Comparison of ENCODE assay signal across 16 cellular contexts in the genomic region with DNA sequence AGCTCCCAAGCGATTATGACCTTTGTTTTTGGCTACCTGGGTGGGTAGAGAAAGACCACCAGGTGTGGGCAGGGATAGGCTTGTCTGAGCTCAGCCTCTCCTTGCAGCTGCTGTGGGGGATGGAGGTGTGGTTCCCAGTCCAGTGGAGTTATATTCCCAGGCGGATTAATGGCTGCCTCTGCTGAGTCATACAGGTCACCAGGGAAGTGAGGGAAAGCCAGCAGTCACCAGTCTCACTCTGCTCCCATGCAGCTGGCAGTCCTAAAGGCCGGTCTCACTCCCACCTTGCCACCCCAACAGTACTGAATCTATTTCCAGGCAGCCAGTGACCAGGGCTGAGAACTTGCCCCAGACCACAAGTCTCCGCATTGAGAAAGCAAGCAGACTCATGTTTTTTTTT.
DNase-seq lines count a peak whose midpoint lies in the region; TF ChIP-seq lines count a peak whose summit lies in the region.
"Had no signal": no experiment of that assay in that cellular context is flagged by ENCODE, and none has a peak within 500 bp of the region (broad histone marks: within the 10 kb centered on the region; RNA-seq: fewer than 3 reads in every experiment).

No MANE protein-coding gene starts in this region.

- H3K23ac ChIP-seq in trophoblast cell (ENCODE audit: low read length): no peak overlapping the region

- H2BK12ac ChIP-seq in trophoblast cell (ENCODE audit: low read length): no peak overlapping the region

- no peak overlapping the region for H2BK120ac ChIP-seq in trophoblast cell (ENCODE audit: insufficient read depth, low read length, poor library complexity)

- no peak overlapping the region for H3K4ac ChIP-seq in trophoblast cell (ENCODE audit: low read depth, low read length)

- no peak overlapping the region for H2AFZ ChIP-seq in trophoblast cell (ENCODE audit: insufficient read depth, low read length, poor library complexity)

- WGBS in trophoblast cell (ENCODE audit: extremely low coverage, insufficient coverage, insufficient read length): no CpG with 5 or more reads among the region's 4 CpGs

- H3K4me3 ChIP-seq in trophoblast cell (ENCODE audit: low read depth, low read length) (no peak overlapping the region), breast epithelium (no peak overlapping the region)
- H3K4me3 ChIP-seq: BLaER1 treated with 17β-estradiol and CSF1 and Interleukin-3, amounts not matched to agents 10 nM and 100 nM; K562 had no signal

- H3K18ac ChIP-seq in trophoblast cell (ENCODE audit: low read length): no peak overlapping the region

- DNase-seq in DMS53 (lab: John Stamatoyannopoulos, UW) (peak; percentile 4), DMS53 treated with DMSO at 0.1 percent for 48 hours (lab: John Stamatoyannopoulos, UW; ENCODE audit: unreplicated experiment) (no peak), M059J (ENCODE audit: low read depth) (peak; percentile 46), trophoblast cell (no peak), mesenteric fat pad (ENCODE audit: low spot score) (no peak), NCI-H1694 treated with DMSO at 0.1 percent for 48 hours (lab: John Stamatoyannopoulos, UW) (no peak), breast epithelium (ENCODE audit: low spot score in 2 of 2) (no peak)
- DNase-seq: Calu3; CD4-positive, CD25-positive, alpha-beta regulatory T cell; DMS 273 treated with DMSO at 0.1 percent for 48 hours; DMS79 treated with DMSO at 0.1 percent for 48 hours; GF-D8 had no signal

- no peak overlapping the region for H2BK5ac ChIP-seq in trophoblast cell (ENCODE audit: low read depth, low read length, poor library complexity)

- no peak overlapping the region for H4K91ac ChIP-seq in trophoblast cell (ENCODE audit: low read depth, low read length)

- no peak overlapping the region for H4K12ac ChIP-seq in trophoblast cell (ENCODE audit: low read depth, low read length)

- no peak overlapping the region for H4K8ac ChIP-seq in trophoblast cell (ENCODE audit: low read depth, low read length)

- H3K4me2 ChIP-seq in trophoblast cell (ENCODE audit: low read length): no peak overlapping the region
- H3K4me2 ChIP-seq: BLaER1 treated with 17β-estradiol and CSF1 and Interleukin-3, amounts not matched to agents 10 nM and 100 nM had no signal

- intact Hi-C loops in breast epithelium (cut with DNase I; ENCODE audit: low total_unique reads): no loop called here

- H3K36me3 ChIP-seq in trophoblast cell (ENCODE audit: control insufficient read depth in 1 of 2, insufficient read depth in 2 of 2, low read length in 2 of 2): no peaks in the 10 kb centered on the region
- H3K36me3 ChIP-seq in breast epithelium: no peaks in the 10 kb centered on the region
- H3K36me3 ChIP-seq: BLaER1 treated with 17β-estradiol and CSF1 and Interleukin-3, amounts not matched to agents 10 nM and 100 nM had no signal

- no peaks in the 10 kb centered on the region for H3K27me3 ChIP-seq in trophoblast cell (ENCODE audit: insufficient read depth, low read length)
- H3K27me3 ChIP-seq in breast epithelium: no peaks in the 10 kb centered on the region
- H3K27me3 ChIP-seq: BLaER1 treated with 17β-estradiol and CSF1 and Interleukin-3, amounts not matched to agents 10 nM and 100 nM had no signal

- no peaks in the 10 kb centered on the region for H3K9me3 ChIP-seq in trophoblast cell (ENCODE audit: insufficient read depth, low read depth, low read length)
- H3K9me3 ChIP-seq in breast epithelium: peaks cover 4 to 13% of the 10 kb centered on the region in 2 donors

- no peaks in the 10 kb centered on the region for H3K79me1 ChIP-seq in trophoblast cell (ENCODE audit: low read length)

- TF ChIP-seq CTCF in breast epithelium (IDR thresholded peaks at IDR 0.05): no peak

- no peak overlapping the region for H3K14ac ChIP-seq in trophoblast cell (ENCODE audit: low read length)

- no peaks in the 10 kb centered on the region for H3K79me2 ChIP-seq in trophoblast cell (ENCODE audit: control insufficient read depth, insufficient read depth, low read length, poor library complexity)

- no peak for TF ChIP-seq POLR2A in breast epithelium (IDR thresholded peaks at IDR 0.05)

- no peak overlapping the region for H2AK5ac ChIP-seq in trophoblast cell (ENCODE audit: low read length)

- H3K4me1 ChIP-seq in trophoblast cell (ENCODE audit: control insufficient read depth in 1 of 2, insufficient read depth in 2 of 2, low read length in 2 of 2): no peaks in the 10 kb centered on the region
- no peaks in the 10 kb centered on the region for H3K4me1 ChIP-seq in breast epithelium
- H3K4me1 ChIP-seq: BLaER1 treated with 17β-estradiol and CSF1 and Interleukin-3, amounts not matched to agents 10 nM and 100 nM had no signal

- H3K9ac ChIP-seq in trophoblast cell (ENCODE audit: low read length): peak overlapping the region; percentile 47
- H3K9ac ChIP-seq: BLaER1 treated with 17β-estradiol and CSF1 and Interleukin-3, amounts not matched to agents 10 nM and 100 nM had no signal

- H3K27ac ChIP-seq in trophoblast cell (ENCODE audit: low read depth, low read length): no peak overlapping the region
- no peak overlapping the region for H3K27ac ChIP-seq in breast epithelium
- H3K27ac ChIP-seq: 22Rv1; BLaER1 treated with 17β-estradiol and CSF1 and Interleukin-3, amounts not matched to agents 10 nM and 100 nM; HL-60 had no signal

Comparison
In these comparisons a context has a peak if more than half of its experiments do, and no peak if none do; other contexts are left out.
1. DNase-seq: peak in DMS53 (single experiment) and M059J (single experiment); none in DMS53 treated with DMSO at 0.1 percent for 48 hours (single experiment), trophoblast cell (0 of 2), mesenteric fat pad (single experiment), NCI-H1694 treated with DMSO at 0.1 percent for 48 hours (single experiment) and breast epithelium (0 of 2).